8 cellular contexts compared by ENCODE assay signal in genomic region chr16:30351586-30352419, GRCh38. TPM values are rescaled to one million over a fixed set of nuclear protein-coding genes. Genes with fewer than 3 reads are reported as not detected.
DNase-seq lines count a peak whose midpoint lies in the region; ATAC-seq and TF ChIP-seq lines count a peak whose summit lies in the region.

No MANE protein-coding gene starts in this region.

- H3K4me3 ChIP-seq in HEK293 (ENCODE audit: low read depth, low read length) (no peak overlapping the region), right cardiac atrium (ENCODE audit: low read length) (no peak overlapping the region)

- H3K27ac ChIP-seq in HEK293 (ENCODE audit: extremely low read depth, low read depth, low read length) (no peak overlapping the region), right cardiac atrium (ENCODE audit: low read length) (peak overlapping the region; percentile 19)

- ATAC-seq in right cardiac atrium = peak; percentile 44 to 60
- no peak for ATAC-seq in stimulated activated effector memory CD8-positive, alpha-beta T cell treated with anti-CD3 and anti-CD28 coated beads, Interleukin-12 subunit alpha, Interleukin-12 subunit beta, amount 100 ng/mL, for 72 hours
- ATAC-seq in GM19452 (IDR thresholded peaks at IDR 0.05; ENCODE audit: unreplicated experiment) = no peak
- no peak for ATAC-seq in GM21723 (IDR thresholded peaks at IDR 0.05; ENCODE audit: unreplicated experiment)

- peak overlapping the region; percentile 42 for H3K4me3 Mint-ChIP-seq in stimulated activated effector memory CD8-positive, alpha-beta T cell treated with anti-CD3 and anti-CD28 coated beads, Interleukin-12 subunit alpha, Interleukin-12 subunit beta, amount 100 ng/mL, for 72 hours

- H3K36me3 ChIP-seq in HEK293 (ENCODE audit: control insufficient read depth in 2 of 2, insufficient read depth in 1 of 2, low read length in 2 of 2) = peaks cover 5 to 51% of the 10 kb centered on the region in 2 experiments; a peak in 2 of 3 replicates

- DNase-seq in amniotic epithelial cell (ENCODE audit: low read depth) = peak; percentile 91
- peak; percentile 86 to 90 (median 90) for DNase-seq in right cardiac atrium
- DNase-seq in stimulated activated effector memory CD8-positive, alpha-beta T cell treated with anti-CD3 and anti-CD28 coated beads, Interleukin-12 subunit alpha, Interleukin-12 subunit beta, amount 100 ng/mL, for 72 hours (ENCODE audit: low spot score in 2 of 2) = no peak
- no peak for DNase-seq in retina
- DNase-seq in KG1 (lab: John Stamatoyannopoulos, UW) = no peak

- no peaks in the 10 kb centered on the region for H3K27me3 ChIP-seq in right cardiac atrium (ENCODE audit: control insufficient read depth, insufficient read depth)

- WGBS in right cardiac atrium = 63% methylated on average over 11 of the region's 11 CpGs

- peaks cover 79% of the 10 kb centered on the region for H3K4me1 Mint-ChIP-seq in stimulated activated effector memory CD8-positive, alpha-beta T cell treated with anti-CD3 and anti-CD28 coated beads, Interleukin-12 subunit alpha, Interleukin-12 subunit beta, amount 100 ng/mL, for 72 hours

- POLR2A ChIA-PET in HEK293 (lab: Yijun Ruan, JAX) = interaction anchor here (0.6 to 1.2 kb wide), 2 partner anchors 56 to 282 kb away, joined by 3 read pairs; no protein-coding TSS in a partner anchor

- H3K27ac Mint-ChIP-seq in stimulated activated effector memory CD8-positive, alpha-beta T cell treated with anti-CD3 and anti-CD28 coated beads, Interleukin-12 subunit alpha, Interleukin-12 subunit beta, amount 100 ng/mL, for 72 hours = peak overlapping the region; percentile 97

- intact Hi-C loops in right cardiac atrium (cut with DNase I) = loop anchor here in 1 of 4 donors (10.0 kb wide), 1 partner anchor 53 kb away; the partner anchor contains the start of gene ZNF771

- CTCF ChIA-PET in HEK293 (lab: Yijun Ruan, JAX) = no interaction called here

- H3K4me1 ChIP-seq in HEK293 (ENCODE audit: control insufficient read depth, insufficient read depth, low read length) (no peaks in the 10 kb centered on the region), right cardiac atrium (ENCODE audit: control insufficient read depth, insufficient read depth, low read length) (peaks cover 16% of the 10 kb centered on the region)

- H3K36me3 Mint-ChIP-seq in stimulated activated effector memory CD8-positive, alpha-beta T cell treated with anti-CD3 and anti-CD28 coated beads, Interleukin-12 subunit alpha, Interleukin-12 subunit beta, amount 100 ng/mL, for 72 hours = peaks cover 78% of the 10 kb centered on the region

- no peaks in the 10 kb centered on the region for H3K9me3 Mint-ChIP-seq in stimulated activated effector memory CD8-positive, alpha-beta T cell treated with anti-CD3 and anti-CD28 coated beads, Interleukin-12 subunit alpha, Interleukin-12 subunit beta, amount 100 ng/mL, for 72 hours

- no peaks in the 10 kb centered on the region for H3K9me3 ChIP-seq in HEK293 (ENCODE audit: control insufficient read depth, insufficient read depth, low read depth, low read length)
- no peaks in the 10 kb centered on the region for H3K9me3 ChIP-seq in right cardiac atrium (ENCODE audit: control insufficient read depth, low read length)

- TF ChIP-seq CTCF in HEK293 (tag by site-specific recombination; IDR thresholded peaks at IDR 0.05) = no peak

TF ChIP-seq in HEK293, 187 proteins besides CTCF, POLR2A, EP300 and RAD21:
- peak; percentile 94 for TF ChIP-seq PRDM10 (tag by site-specific recombination; IDR thresholded peaks at IDR 0.05)
- TF ChIP-seq TCF7L2 (IDR thresholded peaks at IDR 0.05; ENCODE audit: borderline replicate concordance, low read depth, low read length) = no peak

RNA-seq across cellular contexts. Expression of gene CD2BP2, which starts 3.3 kb away (rescaled TPM):
- 10 to 100 TPM; 43.0 to 50.9 (median 45.1) TPM for total RNA-seq in right cardiac atrium
- polyA plus RNA-seq in right cardiac atrium = 31.8 TPM

RNA-seq across cellular contexts. Expression of gene TBC1D10B, which starts 18.5 kb away (rescaled TPM):
- 10 to 100 TPM; 23.4 to 27.7 (median 25.4) TPM for total RNA-seq in right cardiac atrium
- polyA plus RNA-seq in right cardiac atrium = 19.1 TPM

RNA-seq across cellular contexts. Expression of gene MYL11, which starts 22.8 kb away (rescaled TPM):
- under 1 TPM in 2 of 4 donors, not detected in 2; 0.35 to 0.94 TPM for total RNA-seq in right cardiac atrium
- 0.86 TPM for polyA plus RNA-seq in right cardiac atrium

RNA-seq across cellular contexts. Expression of gene SEPTIN1, which starts 30.6 kb away (rescaled TPM):
- total RNA-seq in right cardiac atrium = 1 to 10 TPM; 1.1 to 3.6 (median 2.7) TPM
- polyA plus RNA-seq in right cardiac atrium = 1.6 TPM

RNA-seq across cellular contexts. Expression of gene ZNF48, which starts 43.4 kb away (rescaled TPM):
- total RNA-seq in right cardiac atrium = 1 to 10 TPM; 6.2 to 8.0 (median 7.5) TPM
- polyA plus RNA-seq in right cardiac atrium = 3.6 TPM

Comparison
In these comparisons a context has a peak if more than half of its experiments do, and no peak if none do; other contexts are left out.
1. DNase-seq: peak in amniotic epithelial cell (single experiment) and right cardiac atrium (3 of 3); none in stimulated activated effector memory CD8-positive, alpha-beta T cell treated with anti-CD3 and anti-CD28 coated beads, Interleukin-12 subunit alpha, Interleukin-12 subunit beta, amount 100 ng/mL, for 72 hours (0 of 2), retina (single experiment) and KG1 (single experiment).
2. ATAC-seq: peak in right cardiac atrium (2 of 2); none in stimulated activated effector memory CD8-positive, alpha-beta T cell treated with anti-CD3 and anti-CD28 coated beads, Interleukin-12 subunit alpha, Interleukin-12 subunit beta, amount 100 ng/mL, for 72 hours (single experiment), GM19452 (single experiment) and GM21723 (single experiment).